ENCODE assay signal across 27 cellular contexts in the genomic region with DNA sequence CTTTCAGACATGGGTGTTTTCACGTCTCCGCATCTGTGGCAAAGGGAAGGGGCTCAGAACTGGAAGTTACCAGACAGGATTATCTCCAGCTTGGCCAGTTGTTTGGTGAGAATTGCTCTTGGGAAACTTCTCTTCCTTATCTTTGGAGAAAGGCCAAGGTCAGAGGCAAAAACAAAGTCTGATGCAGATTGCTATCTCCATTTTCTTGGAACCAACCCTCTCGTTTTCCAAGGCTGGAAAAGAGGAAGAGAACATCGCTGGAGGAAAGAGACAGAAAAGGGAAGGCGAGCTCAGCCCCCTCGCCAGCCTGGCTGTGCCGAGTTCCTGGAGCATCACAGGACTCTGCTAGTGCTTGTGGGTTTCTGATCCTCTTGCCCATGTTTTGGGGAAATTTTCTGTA.
DNase-seq lines count a peak whose midpoint lies in the region; ATAC-seq, FAIRE-seq and TF ChIP-seq lines count a peak whose summit lies in the region.
"Had no signal": no experiment of that assay in that cellular context is flagged by ENCODE, and none has a peak within 500 bp of the region (broad histone marks: within the 10 kb centered on the region; RNA-seq: fewer than 3 reads in every experiment).

No MANE protein-coding gene starts in this region.

- TF ChIP-seq RAD21 in K562 (CRISPR knock-in tag; conservative IDR thresholded peaks at IDR 0.05 in 1 of 2, IDR thresholded peaks at IDR 0.05 in 1 of 2): no peak

- ATAC-seq in K562 (no peak), natural killer cell (no peak)

- H3K4me1 ChIP-seq in K562 (replicated peaks in 1 of 2; ENCODE audit: control insufficient read depth in 2 of 2, insufficient read depth in 2 of 2, low read length in 2 of 2): no peaks in the 10 kb centered on the region
- H3K4me1 ChIP-seq: BE2C, BLaER1 had no signal

- POLR2A ChIA-PET in K562 (lab: Yijun Ruan, JAX): interaction anchor here (0.6 kb wide), 1 partner anchor 16 kb away, joined by 3 read pairs; no protein-coding TSS in a partner anchor

- H3K9me1 ChIP-seq in K562 (ENCODE audit: control insufficient read depth, insufficient read depth, low read length): no peaks in the 10 kb centered on the region

- DNase-seq in LNCaP clone FGC (ENCODE audit: low read depth) (peak; percentile 68), K562 (ENCODE audit: extremely low read depth in 1 of 4, low spot score in 3 of 4) (no peak), islet precursor cell (peak; percentile 32), natural killer cell (no peak), ureter (ENCODE audit: low spot score) (no peak), 8988T (no peak)
- DNase-seq: ACHN; BE2C; C1 segment of cervical spinal cord; CD4-positive, alpha-beta memory T cell; CD4-positive, CD25-positive, alpha-beta regulatory T cell; CD8-positive, alpha-beta memory T cell; COR-L47; DMS 273 treated with DMSO at 0.1 percent for 48 hours; DMS153; DMS53; DMS79; DND-41; EL; GDM1 had no signal

- in situ Hi-C loops in K562 (cut with MboI): no loop called here

- no peaks in the 10 kb centered on the region for H3K27me3 Mint-ChIP-seq in natural killer cell (ENCODE audit: low read depth in 2 of 2)
- H3K27me3 Mint-ChIP-seq: CD4-positive, alpha-beta memory T cell; CD4-positive, CD25-positive, alpha-beta regulatory T cell had no signal

- no peak for FAIRE-seq in K562 (lab: Jason Lieb, UNC)
- FAIRE-seq: A204.1, GM12891, GM19239 had no signal

- no TSS peak for BruUV-seq in K562 (replicated peaks; lab: Mats Ljungman, UMichigan)

- no peaks in the 10 kb centered on the region for H3K9me3 Mint-ChIP-seq in natural killer cell
- H3K9me3 Mint-ChIP-seq: CD4-positive, alpha-beta memory T cell; CD8-positive, alpha-beta memory T cell had no signal

- H3K27me3 ChIP-seq in K562 (ENCODE audit: control insufficient read depth in 2 of 2, insufficient read depth in 2 of 2, low read length in 2 of 2): peaks cover 23 to 60% of the 10 kb centered on the region in 2 experiments
- H3K27me3 ChIP-seq: BLaER1 had no signal

- H3K27ac ChIP-seq in VCaP: peak overlapping the region; percentile 53
- no peak overlapping the region for H3K27ac ChIP-seq in K562 (ENCODE audit: extremely low read depth, low read depth, low read length)
- H3K27ac ChIP-seq: 22Rv1, BLaER1 had no signal

- no peak overlapping the region for H3K4me3 Mint-ChIP-seq in natural killer cell
- H3K4me3 Mint-ChIP-seq: CD14-positive monocyte; CD4-positive, alpha-beta memory T cell; CD4-positive, CD25-positive, alpha-beta regulatory T cell; CD8-positive, alpha-beta memory T cell had no signal

- no peak overlapping the region for H3K9ac ChIP-seq in K562 (ENCODE audit: insufficient read depth in 1 of 2, low read depth in 2 of 2, low read length in 2 of 2)
- H3K9ac ChIP-seq: BLaER1 had no signal

- no peaks in the 10 kb centered on the region for H3K36me3 Mint-ChIP-seq in natural killer cell
- H3K36me3 Mint-ChIP-seq: CD14-positive monocyte; CD4-positive, alpha-beta memory T cell; CD4-positive, CD25-positive, alpha-beta regulatory T cell; CD8-positive, alpha-beta memory T cell had no signal

- CTCF ChIA-PET in K562 (lab: Yijun Ruan, JAX; ENCODE audit: low intra/inter-chr PET ratio): no interaction called here

- TF ChIP-seq CTCF in LNCaP clone FGC (IDR thresholded peaks at IDR 0.05; ENCODE audit: control insufficient read depth, extremely low read depth, insufficient read depth) (no peak), VCaP (conservative IDR thresholded peaks at IDR 0.05) (no peak), K562 (IDR thresholded peaks at IDR 0.05 in 2 of 3, conservative IDR thresholded peaks at IDR 0.05 in 1 of 3; ENCODE audit: insufficient read depth in 2 of 3, low read depth in 1 of 3, low read length in 3 of 3) (no peak), natural killer cell (IDR thresholded peaks at IDR 0.05) (no peak)

- H3K4me3 ChIP-seq in LNCaP clone FGC (ENCODE audit: low read depth, low read length): no peak overlapping the region
- H3K4me3 ChIP-seq in K562: no peak overlapping the region
- H3K4me3 ChIP-seq: BLaER1 had no signal

- WGBS in K562 (ENCODE audit: insufficient coverage, low coverage, missing lambda C conversion rate): under 1% methylated on average over 7 of the region's 7 CpGs

- H2AFZ ChIP-seq in K562 (ENCODE audit: low read depth, low read length): no peak overlapping the region

- no peak overlapping the region for H3K4me2 ChIP-seq in K562 (ENCODE audit: insufficient read depth, low read length)
- H3K4me2 ChIP-seq: BLaER1 had no signal

- no peaks in the 10 kb centered on the region for H3K4me1 Mint-ChIP-seq in natural killer cell
- H3K4me1 Mint-ChIP-seq: CD14-positive monocyte; CD4-positive, alpha-beta memory T cell; CD4-positive, CD25-positive, alpha-beta regulatory T cell; CD8-positive, alpha-beta memory T cell had no signal

- H3K79me2 ChIP-seq in K562 (ENCODE audit: control insufficient read depth, insufficient read depth, low read length): no peaks in the 10 kb centered on the region

- no peaks in the 10 kb centered on the region for H3K36me3 ChIP-seq in K562 (ENCODE audit: control insufficient read depth, insufficient read depth, low read length)
- H3K36me3 ChIP-seq: BE2C, BLaER1 had no signal

- TF ChIP-seq POLR2A in K562 (conservative IDR thresholded peaks at IDR 0.05): no peak

- intact Hi-C loops in K562 (cut with micrococcal nuclease) (no loop called here), natural killer cell (cut with micrococcal nuclease) (no loop called here)

- 0 out of 2 replicates have a peak, but pooled peaks cover 6% of the 10 kb centered on the region for H4K20me1 ChIP-seq in K562 (replicated peaks; ENCODE audit: control insufficient read depth, insufficient read depth, low read length)
- H4K20me1 ChIP-seq: BLaER1 had no signal

- H3K9me3 ChIP-seq in K562 (replicated peaks; ENCODE audit: control insufficient read depth, insufficient read depth, low read depth, low read length): no peaks in the 10 kb centered on the region
- H3K9me3 ChIP-seq: BE2C, BLaER1 had no signal

- H3K27ac Mint-ChIP-seq in natural killer cell: no peak overlapping the region
- H3K27ac Mint-ChIP-seq: CD14-positive monocyte; CD4-positive, alpha-beta memory T cell; CD4-positive, CD25-positive, alpha-beta regulatory T cell; CD8-positive, alpha-beta memory T cell had no signal

- TF ChIP-seq EP300 in K562 (IDR thresholded peaks at IDR 0.05; ENCODE audit: low read length): no peak

TF ChIP-seq in K562, 482 proteins besides CTCF, POLR2A, EP300 and RAD21:
- TF ChIP-seq CTBP1 (IDR thresholded peaks at IDR 0.05; ENCODE audit: borderline replicate concordance) (peak; percentile 83; the same call in 1 of the 2 replicates), ESRRA (IDR thresholded peaks at IDR 0.05; ENCODE audit: borderline replicate concordance, low read depth) (peak; percentile 78; the same call in 1 of the 2 replicates), ZNF76 (CRISPR knock-in tag; IDR thresholded peaks at IDR 0.05; ENCODE audit: borderline replicate concordance) (no peak), SOX6 (IDR thresholded peaks at IDR 0.05) (peak; percentile 77; the same call in 1 of the 2 replicates), NUFIP1 (IDR thresholded peaks at IDR 0.05; ENCODE audit: partially characterized antibody) (no peak), SPI1 (IDR thresholded peaks at IDR 0.05; ENCODE audit: borderline replicate concordance, low read depth, low read length) (peak; percentile 64; the same call in 1 of the 2 replicates)
- TF ChIP-seq, protein P1, sequence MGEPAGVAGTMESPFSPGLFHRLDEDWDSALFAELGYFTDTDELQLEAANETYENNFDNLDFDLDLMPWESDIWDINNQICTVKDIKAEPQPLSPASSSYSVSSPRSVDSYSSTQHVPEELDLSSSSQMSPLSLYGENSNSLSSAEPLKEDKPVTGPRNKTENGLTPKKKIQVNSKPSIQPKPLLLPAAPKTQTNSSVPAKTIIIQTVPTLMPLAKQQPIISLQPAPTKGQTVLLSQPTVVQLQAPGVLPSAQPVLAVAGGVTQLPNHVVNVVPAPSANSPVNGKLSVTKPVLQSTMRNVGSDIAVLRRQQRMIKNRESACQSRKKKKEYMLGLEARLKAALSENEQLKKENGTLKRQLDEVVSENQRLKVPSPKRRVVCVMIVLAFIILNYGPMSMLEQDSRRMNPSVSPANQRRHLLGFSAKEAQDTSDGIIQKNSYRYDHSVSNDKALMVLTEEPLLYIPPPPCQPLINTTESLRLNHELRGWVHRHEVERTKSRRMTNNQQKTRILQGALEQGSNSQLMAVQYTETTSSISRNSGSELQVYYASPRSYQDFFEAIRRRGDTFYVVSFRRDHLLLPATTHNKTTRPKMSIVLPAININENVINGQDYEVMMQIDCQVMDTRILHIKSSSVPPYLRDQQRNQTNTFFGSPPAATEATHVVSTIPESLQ (CRISPR knock-in tag; IDR thresholded peaks at IDR 0.05): no peak
TF ChIP-seq in K562: peak in this region for 4.

Comparison
In these comparisons a context has a peak if more than half of its experiments do, and no peak if none do; other contexts are left out.
1. DNase-seq: peak in LNCaP clone FGC (single experiment) and islet precursor cell (single experiment); none in K562 (0 of 4), natural killer cell (single experiment), ureter (single experiment) and 8988T (single experiment).